9 cellular contexts compared by ENCODE assay signal in the genomic region with DNA sequence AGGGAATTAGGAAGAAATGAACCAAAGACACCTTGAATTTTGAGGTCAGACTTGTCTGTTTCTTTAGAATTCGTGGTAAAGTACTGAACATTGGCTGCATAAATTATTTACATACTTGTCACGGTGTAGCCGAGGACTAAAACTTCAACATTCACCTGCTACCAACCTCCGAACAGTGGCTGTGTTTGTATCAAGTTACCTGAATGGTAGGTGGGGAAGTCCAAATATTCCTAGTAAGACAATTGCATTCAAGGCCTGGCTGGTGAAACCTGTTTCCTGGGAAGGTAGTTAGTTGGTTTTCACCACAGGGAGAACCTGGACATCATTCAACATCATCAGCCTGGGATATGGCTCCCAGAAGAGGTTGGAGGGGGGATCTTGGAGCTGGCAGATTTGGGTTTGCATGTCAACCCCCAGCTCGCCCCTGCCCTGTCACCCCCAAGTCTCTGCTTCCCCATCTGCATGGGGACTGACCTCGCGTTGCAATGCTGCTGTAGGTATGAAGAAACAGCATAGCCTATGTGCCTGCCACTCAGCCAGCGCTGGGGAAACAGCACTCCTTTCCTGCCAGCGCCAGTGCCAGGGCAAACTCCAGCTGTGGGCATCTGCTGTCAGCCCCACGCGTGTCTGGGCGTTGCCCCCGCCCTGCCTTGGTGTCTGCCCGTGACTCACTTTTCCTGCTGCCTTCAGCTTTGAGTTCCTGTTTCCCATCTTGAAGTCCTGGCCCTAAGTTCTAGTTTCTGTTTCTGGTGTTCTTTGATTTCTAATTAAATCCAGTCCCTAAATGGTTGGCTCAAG. TPM values are rescaled to one million over a fixed set of nuclear protein-coding genes. Genes with fewer than 3 reads are reported as not detected.
A peak's percentile ranks its signal among the peaks of the same experiment; 100 is the strongest.
DNase-seq lines count a peak whose midpoint lies in the region; ATAC-seq and TF ChIP-seq lines count a peak whose summit lies in the region.
"Had no signal": no experiment of that assay in that cellular context is flagged by ENCODE, and none has a peak within 500 bp of the region (broad histone marks: within the 10 kb centered on the region; RNA-seq: fewer than 3 reads in every experiment).

No MANE protein-coding gene starts in this region.

- TF ChIP-seq POLR2A in gastrocnemius medialis (IDR thresholded peaks at IDR 0.05) (no peak), prostate gland (IDR thresholded peaks at IDR 0.05) (no peak)

- intact Hi-C loops in gastrocnemius medialis (cut with DNase I; ENCODE audit: low total_unique reads): no loop called here
- intact Hi-C loops in prostate gland (cut with DNase I): no loop called here

- TF ChIP-seq CTCF in GM06990 (IDR thresholded peaks at IDR 0.05; ENCODE audit: insufficient read depth, low read length, poor library complexity, severe bottlenecking): no peak
- TF ChIP-seq CTCF in gastrocnemius medialis (IDR thresholded peaks at IDR 0.05 in 4 of 5, conservative IDR thresholded peaks at IDR 0.05 in 1 of 5): no peak
- TF ChIP-seq CTCF in prostate gland (IDR thresholded peaks at IDR 0.05): no peak

- H3K36me3 ChIP-seq in GM06990 (ENCODE audit: control insufficient read depth, insufficient read depth, low read length): no peaks in the 10 kb centered on the region
- H3K36me3 ChIP-seq in gastrocnemius medialis: no peaks in the 10 kb centered on the region
- no peaks in the 10 kb centered on the region for H3K36me3 ChIP-seq in prostate gland

- peak; percentile 33 for ATAC-seq in HG02973 (IDR thresholded peaks at IDR 0.05; ENCODE audit: unreplicated experiment)
- peak in 1 of 2 donors; percentile 64 for ATAC-seq in gastrocnemius medialis
- no peak for ATAC-seq in GM18870 (IDR thresholded peaks at IDR 0.05; ENCODE audit: unreplicated experiment)
- ATAC-seq in HG03196 (IDR thresholded peaks at IDR 0.05; ENCODE audit: unreplicated experiment): no peak

- in situ Hi-C loops in gastrocnemius medialis (cut with MboI; ENCODE audit: low sequenced_read_pairs in 4 of 4): no loop called here

- peak overlapping the region; percentile 18 to 62 (median 52) for H3K27ac ChIP-seq in gastrocnemius medialis
- H3K27ac ChIP-seq in prostate gland: no peak overlapping the region
- H3K27ac ChIP-seq: KMS-11 had no signal

- DNase-seq in GM06990 (ENCODE audit: extremely low read depth, insufficient read length) (peak; percentile 66), fibroblast of the conjunctiva (ENCODE audit: low read depth) (peak; percentile 37), gastrocnemius medialis (peak; percentile 22 to 59), prostate gland (ENCODE audit: low spot score) (no peak)
- peak; percentile 22 for DNase-seq in activated CD4-positive, alpha-beta T cell treated with anti-CD3 and anti-CD28 coated beads, Interleukin-2, amount 50 U/mL, for 1 hour

- no peaks in the 10 kb centered on the region for H3K27me3 ChIP-seq in GM06990 (replicated peaks; ENCODE audit: control insufficient read depth, insufficient read depth, low read length)
- no peaks in the 10 kb centered on the region for H3K27me3 ChIP-seq in gastrocnemius medialis
- no peaks in the 10 kb centered on the region for H3K27me3 ChIP-seq in prostate gland (replicated peaks; ENCODE audit: insufficient read depth)

- H3K4me3 ChIP-seq in GM06990 (replicated peaks; ENCODE audit: low read depth, low read length) (peak overlapping the region; percentile 12; the same call in 1 of the 2 replicates), gastrocnemius medialis (no peak overlapping the region), prostate gland (no peak overlapping the region)

- H3K4me1 ChIP-seq in gastrocnemius medialis (no peaks in the 10 kb centered on the region), prostate gland (replicated peaks) (no peaks in the 10 kb centered on the region)

- WGBS in prostate gland: 52% methylated on average over 14 of the region's 14 CpGs

- H3K9me3 ChIP-seq in gastrocnemius medialis: no peaks in the 10 kb centered on the region
- H3K9me3 ChIP-seq in prostate gland: no peaks in the 10 kb centered on the region

RNA-seq across cellular contexts. Expression of a gene that starts 12.7 kb away (rescaled TPM):
- 10 to 100 TPM; 29.7 to 45.6 (median 40.0) TPM for total RNA-seq in gastrocnemius medialis
- 10 to 100 TPM; 51.9 to 95.4 TPM for total RNA-seq in prostate gland

RNA-seq across cellular contexts. Expression of a gene that starts 44.0 kb away (rescaled TPM):
- total RNA-seq in gastrocnemius medialis (10 to 100 TPM; 34.7 to 51.5 (median 38.5) TPM), prostate gland (10 to 100 TPM; 15.6 to 39.9 TPM)

Comparison
In these comparisons a context has a peak if more than half of its experiments do, and no peak if none do; other contexts are left out.
1. H3K27ac ChIP-seq: peak in gastrocnemius medialis (4 of 4); none in prostate gland (0 of 2).